In the genomic region with DNA sequence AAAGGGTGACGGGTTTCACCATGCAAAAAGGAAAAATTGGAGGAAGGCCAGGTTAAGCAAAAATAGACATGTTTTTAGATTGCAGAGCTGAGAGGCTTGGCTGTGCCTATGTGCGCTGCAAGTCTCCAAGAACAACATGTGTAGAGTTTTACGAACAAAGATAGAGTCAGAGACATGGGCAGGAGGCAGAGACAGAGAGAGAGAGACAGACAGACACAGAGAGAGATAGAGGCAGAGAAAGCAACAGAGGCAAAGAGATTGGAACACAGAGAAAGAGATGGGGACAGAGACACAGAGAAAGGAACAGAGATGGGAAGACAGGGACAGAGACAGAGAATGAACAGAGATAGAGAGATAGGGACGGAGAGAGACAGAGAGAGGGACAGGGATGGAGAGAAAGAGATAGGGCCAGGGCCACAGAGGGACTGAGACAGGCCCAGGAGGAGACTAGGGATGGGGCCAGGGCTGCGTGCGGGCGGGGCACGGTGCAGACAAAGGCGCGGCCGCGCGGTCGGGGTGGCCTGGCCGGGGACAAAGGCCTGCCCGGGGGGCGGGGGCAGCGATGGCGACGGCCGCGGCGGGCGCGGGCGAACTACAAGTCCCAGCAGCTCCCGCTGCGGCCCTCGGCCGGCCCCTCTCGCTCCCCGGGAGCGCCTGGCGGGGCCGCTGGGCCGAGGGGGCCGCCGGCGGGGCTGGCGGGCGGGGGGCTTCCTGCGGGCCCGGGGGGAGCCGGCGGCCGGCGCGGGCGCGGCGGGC, we compare ENCODE assay signal across 8 cellular contexts. TPM values are rescaled to one million over a fixed set of nuclear protein-coding genes. Genes with fewer than 3 reads are reported as not detected.
A peak's percentile ranks its signal among the peaks of the same experiment; 100 is the strongest.
DNase-seq lines count a peak whose midpoint lies in the region; ATAC-seq and TF ChIP-seq lines count a peak whose summit lies in the region.

A gene (plus strand): TSS at position 633 of the 756 bp plus-strand sequence. CDS start 3,140 bp downstream, outside the sequence.

- H3K9me3 Mint-ChIP-seq in WTC11: no peaks in the 10 kb centered on the region
- no peaks in the 10 kb centered on the region for H3K9me3 Mint-ChIP-seq in stimulated activated memory B cell treated with anti-CD40 and anti-IgM and Interleukin-4, amounts not matched to agents 10 μg/mL and 1 μg/mL and 100 μg/mL, for 72 hours

- peak within 1 kb of the TSS; percentile 85 for H3K27ac Mint-ChIP-seq in WTC11
- peak within 1 kb of the TSS; percentile 84 for H3K27ac Mint-ChIP-seq in stimulated activated memory B cell treated with anti-CD40 and anti-IgM and Interleukin-4, amounts not matched to agents 10 μg/mL and 1 μg/mL and 100 μg/mL, for 72 hours

- H3K9me3 ChIP-seq in lung (ENCODE audit: control insufficient read depth in 2 of 2, insufficient read depth in 1 of 2, low read length in 1 of 2): no peaks in the 10 kb centered on the region

- POLR2A ChIA-PET in WTC11 (lab: Charles Lee): interaction anchor here (0.8 to 2.0 kb wide), 3 partner anchors 9 to 37 kb away, joined by 3 to 9 read pairs (median 3); a partner anchor contains a TSS

- WGBS in lung, 2 donors: 5 to 20% methylated on average over 13 to 50 of the region's 51 CpGs

- peaks cover 5 to 15% of the 10 kb centered on the region in 2 donors for H3K36me3 ChIP-seq in lung (ENCODE audit: control insufficient read depth in 2 of 2, insufficient read depth in 2 of 2, low read length in 2 of 2)

- peak; percentile 92 for ATAC-seq in WTC11
- ATAC-seq in lung (ENCODE audit: insufficient read depth, low FRiP score): peak; percentile 86
- peak; percentile 77 for ATAC-seq in stimulated activated memory B cell treated with anti-CD40 and anti-IgM and Interleukin-4, amounts not matched to agents 10 μg/mL and 1 μg/mL and 100 μg/mL, for 72 hours
- ATAC-seq in HG03025 (IDR thresholded peaks at IDR 0.05; ENCODE audit: low FRiP score, unreplicated experiment): no peak

- H3K4me3 Mint-ChIP-seq in WTC11: peak within 1 kb of the TSS; percentile 79
- peak within 1 kb of the TSS; percentile 82 for H3K4me3 Mint-ChIP-seq in stimulated activated memory B cell treated with anti-CD40 and anti-IgM and Interleukin-4, amounts not matched to agents 10 μg/mL and 1 μg/mL and 100 μg/mL, for 72 hours

- peaks cover 15% of the 10 kb centered on the region for H3K27me3 Mint-ChIP-seq in WTC11 (ENCODE audit: low read depth)
- peaks cover 23% of the 10 kb centered on the region for H3K27me3 Mint-ChIP-seq in stimulated activated memory B cell treated with anti-CD40 and anti-IgM and Interleukin-4, amounts not matched to agents 10 μg/mL and 1 μg/mL and 100 μg/mL, for 72 hours

- peak within 1 kb of the TSS; percentile 80 to 94 for H3K27ac ChIP-seq in lung (ENCODE audit: low read depth in 1 of 2, low read length in 1 of 2)

- peak; percentile 40 for DNase-seq in NCI-H2107 treated with DMSO at 0.1 percent for 48 hours (lab: John Stamatoyannopoulos, UW; ENCODE audit: unreplicated experiment)
- no peak for DNase-seq in NCI-H2107 (lab: John Stamatoyannopoulos, UW)
- peak; percentile 35 for DNase-seq in NCI-H128 (lab: John Stamatoyannopoulos, UW; ENCODE audit: unreplicated experiment)
- DNase-seq in WTC11 (ENCODE audit: low spot score): peak; percentile 87
- peak; percentile 51 for DNase-seq in lung (ENCODE audit: low spot score)

- TF ChIP-seq CTCF in WTC11 (IDR thresholded peaks at IDR 0.05): no peak
- TF ChIP-seq CTCF in lung (IDR thresholded peaks at IDR 0.05; ENCODE audit: control extremely low read depth, extremely low read depth): no peak

- H3K4me1 Mint-ChIP-seq in WTC11: peaks cover 17% of the 10 kb centered on the region
- H3K4me1 Mint-ChIP-seq in stimulated activated memory B cell treated with anti-CD40 and anti-IgM and Interleukin-4, amounts not matched to agents 10 μg/mL and 1 μg/mL and 100 μg/mL, for 72 hours: peaks cover 8% of the 10 kb centered on the region

- CTCF ChIA-PET in WTC11 (lab: Charles Lee): interaction anchor here (1.1 to 3.3 kb wide), 4 partner anchors 9 to 162 kb away, joined by 3 to 16 read pairs (median 8); a partner anchor contains a TSS

- no peaks in the 10 kb centered on the region for H3K36me3 Mint-ChIP-seq in WTC11
- H3K36me3 Mint-ChIP-seq in stimulated activated memory B cell treated with anti-CD40 and anti-IgM and Interleukin-4, amounts not matched to agents 10 μg/mL and 1 μg/mL and 100 μg/mL, for 72 hours: no peaks in the 10 kb centered on the region

- H3K4me3 ChIP-seq in lung: peak within 1 kb of the TSS; percentile 59

- H3K27me3 ChIP-seq in lung (ENCODE audit: control insufficient read depth, insufficient read depth): no peaks in the 10 kb centered on the region

- H3K4me1 ChIP-seq in lung (ENCODE audit: control insufficient read depth in 2 of 2, insufficient read depth in 2 of 2, low read length in 2 of 2): peaks cover 0 to 7% of the 10 kb centered on the region in 2 donors

- in situ Hi-C loops in endometrial microvascular endothelial cells (cut with HindIII; ENCODE audit: inconsistent ontology term, low pct_unique_long_range_greater_than_20kb, low sequenced_read_pairs): no loop called here

TF ChIP-seq in WTC11, 78 proteins besides CTCF, POLR2A, EP300 and RAD21:
- TF ChIP-seq, protein P1, sequence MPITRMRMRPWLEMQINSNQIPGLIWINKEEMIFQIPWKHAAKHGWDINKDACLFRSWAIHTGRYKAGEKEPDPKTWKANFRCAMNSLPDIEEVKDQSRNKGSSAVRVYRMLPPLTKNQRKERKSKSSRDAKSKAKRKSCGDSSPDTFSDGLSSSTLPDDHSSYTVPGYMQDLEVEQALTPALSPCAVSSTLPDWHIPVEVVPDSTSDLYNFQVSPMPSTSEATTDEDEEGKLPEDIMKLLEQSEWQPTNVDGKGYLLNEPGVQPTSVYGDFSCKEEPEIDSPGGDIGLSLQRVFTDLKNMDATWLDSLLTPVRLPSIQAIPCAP (CRISPR knock-in tag; IDR thresholded peaks at IDR 0.05): no peak
- TF ChIP-seq TEAD1 (CRISPR knock-in tag; IDR thresholded peaks at IDR 0.05) (0 out of 2 replicates have a peak, but pooled peaks have one; percentile 16), NFE2L1 (CRISPR knock-in tag; IDR thresholded peaks at IDR 0.05) (peak; percentile 46; the same call in 1 of the 2 replicates), SP1 (CRISPR knock-in tag; conservative IDR thresholded peaks at IDR 0.05) (peak; percentile 60; the same call in 1 of the 2 replicates)
- TF ChIP-seq, protein P2, sequence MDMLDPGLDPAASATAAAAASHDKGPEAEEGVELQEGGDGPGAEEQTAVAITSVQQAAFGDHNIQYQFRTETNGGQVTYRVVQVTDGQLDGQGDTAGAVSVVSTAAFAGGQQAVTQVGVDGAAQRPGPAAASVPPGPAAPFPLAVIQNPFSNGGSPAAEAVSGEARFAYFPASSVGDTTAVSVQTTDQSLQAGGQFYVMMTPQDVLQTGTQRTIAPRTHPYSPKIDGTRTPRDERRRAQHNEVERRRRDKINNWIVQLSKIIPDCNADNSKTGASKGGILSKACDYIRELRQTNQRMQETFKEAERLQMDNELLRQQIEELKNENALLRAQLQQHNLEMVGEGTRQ (CRISPR knock-in tag; IDR thresholded peaks at IDR 0.05): peak; percentile 21; the same call in 1 of the 2 replicates

RNA-seq across cellular contexts. Expression of the gene that starts here (rescaled TPM):
- total RNA-seq in WTC11 (2021) (37.5 to 47.5 TPM (median 47.3 TPM) in 3 replicates), endometrial microvascular endothelial cells (ENCODE audit: inconsistent ontology term) (25.4 TPM), lung (10 to 100 TPM; 25.2 to 44.1 TPM)
- 10 to 100 TPM; 24.2 to 71.8 TPM for polyA plus RNA-seq in lung
